ENCODE assay signal across 1 cellular context in the genomic region with DNA sequence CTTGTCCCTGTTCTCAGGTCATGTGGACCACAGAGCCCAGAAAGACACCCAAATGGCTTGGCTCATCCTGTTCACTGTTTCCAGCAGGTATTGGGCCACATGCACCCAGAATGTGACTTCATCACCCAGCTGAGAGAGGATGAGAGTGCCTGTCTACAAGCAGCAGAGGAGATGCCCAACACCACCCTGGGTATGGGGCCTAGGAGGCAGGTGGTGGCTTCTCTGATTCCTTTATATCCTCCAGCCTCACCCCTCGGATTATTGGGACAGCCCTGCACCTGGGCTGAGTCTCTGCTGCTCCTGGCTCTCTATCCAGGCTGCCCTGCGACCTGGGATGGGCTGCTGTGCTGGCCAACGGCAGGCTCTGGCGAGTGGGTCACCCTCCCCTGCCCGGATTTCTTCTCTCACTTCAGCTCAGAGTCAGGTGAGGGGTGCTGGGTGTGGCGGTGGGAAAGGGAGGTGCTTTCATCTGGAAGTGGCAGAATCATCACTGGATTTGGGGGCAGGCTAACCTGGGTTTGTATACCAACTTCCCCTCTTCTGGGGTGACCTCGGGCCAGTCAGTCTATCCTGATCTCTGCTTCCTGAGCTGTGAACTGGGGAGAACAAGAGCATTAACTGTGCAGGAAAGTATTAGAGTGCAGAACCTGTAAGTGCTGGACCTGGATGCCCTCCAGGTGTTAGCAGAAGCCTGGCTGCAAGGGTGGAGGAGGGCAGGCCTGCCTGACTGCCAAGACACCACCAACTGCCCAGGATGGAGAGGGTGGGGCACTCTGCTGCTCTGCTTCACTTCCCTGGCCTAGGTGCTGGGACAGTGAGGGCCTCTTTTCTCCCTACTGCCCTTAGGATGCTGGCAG.
TF ChIP-seq lines count a peak whose summit lies in the region.

No MANE protein-coding gene starts in this region.

TF ChIP-seq in GM12878, 131 proteins besides CTCF, POLR2A, EP300 and RAD21:
- TF ChIP-seq, protein P1, sequence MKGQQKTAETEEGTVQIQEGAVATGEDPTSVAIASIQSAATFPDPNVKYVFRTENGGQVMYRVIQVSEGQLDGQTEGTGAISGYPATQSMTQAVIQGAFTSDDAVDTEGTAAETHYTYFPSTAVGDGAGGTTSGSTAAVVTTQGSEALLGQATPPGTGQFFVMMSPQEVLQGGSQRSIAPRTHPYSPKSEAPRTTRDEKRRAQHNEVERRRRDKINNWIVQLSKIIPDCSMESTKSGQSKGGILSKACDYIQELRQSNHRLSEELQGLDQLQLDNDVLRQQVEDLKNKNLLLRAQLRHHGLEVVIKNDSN (IDR thresholded peaks at IDR 0.05; ENCODE audit: borderline replicate concordance, extremely low read length, insufficient read depth, low read depth, low read length), result no peak
- TF ChIP-seq MLLT1 (IDR thresholded peaks at IDR 0.05) (no peak), TBL1XR1 (IDR thresholded peaks at IDR 0.05; ENCODE audit: low read depth, low read length) (no peak), BACH1 (IDR thresholded peaks at IDR 0.05; ENCODE audit: borderline replicate concordance) (no peak), NRF1 (conservative IDR thresholded peaks at IDR 0.05; ENCODE audit: low read depth, low read length) (no peak)
